Comparison of ENCODE assay signal across 10 cellular contexts in the genomic region with DNA sequence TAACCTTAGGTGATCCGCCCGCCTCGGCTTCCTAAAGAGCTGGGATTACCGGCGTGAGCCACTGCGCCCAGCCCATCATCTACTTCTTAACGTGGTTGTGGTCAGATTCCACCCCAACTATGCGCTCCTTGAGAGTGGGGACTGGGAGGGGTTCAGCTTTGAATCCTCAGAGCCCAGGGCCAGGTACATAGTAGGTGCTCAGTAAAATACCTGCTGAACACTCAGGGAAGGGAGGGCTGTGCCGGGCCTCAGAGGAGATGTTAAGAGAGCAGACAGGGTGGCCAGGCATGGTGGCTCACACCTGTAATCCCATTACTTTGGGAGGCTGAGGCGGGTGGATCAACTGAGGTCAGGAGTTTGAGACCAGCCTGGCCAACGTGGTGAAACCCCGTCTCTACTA. TPM values are rescaled to one million over a fixed set of nuclear protein-coding genes. Genes with fewer than 3 reads are reported as not detected.
DNase-seq lines count a peak whose midpoint lies in the region; ATAC-seq and TF ChIP-seq lines count a peak whose summit lies in the region.
"Had no signal": no experiment of that assay in that cellular context is flagged by ENCODE, and none has a peak within 500 bp of the region (broad histone marks: within the 10 kb centered on the region; RNA-seq: fewer than 3 reads in every experiment).

No MANE protein-coding gene starts in this region.

- H3F3A ChIP-seq in DOHH2 (ENCODE audit: control insufficient read depth, insufficient read depth): peaks cover 29% of the 10 kb centered on the region
- H3F3A ChIP-seq in MM.1S (ENCODE audit: insufficient read depth, low read length): peaks cover 32% of the 10 kb centered on the region

- peaks cover 63% of the 10 kb centered on the region for H3K4me1 ChIP-seq in DOHH2 (ENCODE audit: control insufficient read depth, low read length)
- H3K4me1 ChIP-seq in SJCRH30: peaks cover 9% of the 10 kb centered on the region
- H3K4me1 ChIP-seq in MM.1S (ENCODE audit: low read length): peaks cover 23% of the 10 kb centered on the region

- H3K9me2 ChIP-seq in DOHH2 (replicated peaks; ENCODE audit: control insufficient read depth, low read length) (no peaks in the 10 kb centered on the region), MM.1S (replicated peaks; ENCODE audit: insufficient read depth, low read length) (no peaks in the 10 kb centered on the region)

- H3K9me3 ChIP-seq in DOHH2 (ENCODE audit: control insufficient read depth, insufficient read depth, low read length) (no peaks in the 10 kb centered on the region), SJCRH30 (replicated peaks) (no peaks in the 10 kb centered on the region), MM.1S (replicated peaks; ENCODE audit: insufficient read depth, low read length) (no peaks in the 10 kb centered on the region), WERI-Rb-1 (ENCODE audit: severe bottlenecking) (no peaks in the 10 kb centered on the region)

- no peak overlapping the region for H2AFZ ChIP-seq in MM.1S (ENCODE audit: low read length)

- peak overlapping the region; percentile 42 for H3K4me2 ChIP-seq in DOHH2 (ENCODE audit: low read length)
- H3K4me2 ChIP-seq in MM.1S (ENCODE audit: low read depth, low read length): no peak overlapping the region

- peak overlapping the region; percentile 79 for H3K27ac ChIP-seq in DOHH2 (ENCODE audit: low read depth, low read length)
- H3K27ac ChIP-seq in SJCRH30: peak overlapping the region; percentile 72
- H3K27ac ChIP-seq in epithelial cell of prostate: peak overlapping the region; percentile 92
- peak overlapping the region in 20 of 21 experiments; percentile 35 to 96 (median 86) for H3K27ac ChIP-seq in skin epidermis
- no peak overlapping the region for H3K27ac ChIP-seq in MM.1S (ENCODE audit: low read length)
- no peak overlapping the region for H3K27ac ChIP-seq in WERI-Rb-1
- H3K27ac ChIP-seq: cardiac muscle cell, VCaP had no signal

- no peak for DNase-seq in SJCRH30
- no peak for DNase-seq in epithelial cell of prostate (ENCODE audit: low read depth, low spot score)
- DNase-seq in MM.1S: no peak
- DNase-seq in NCI-H146 treated with DMSO at 0.1 percent for 48 hours (lab: John Stamatoyannopoulos, UW; ENCODE audit: unreplicated experiment): no peak
- no peak for DNase-seq in WERI-Rb-1

- H4K20me1 ChIP-seq in DOHH2 (ENCODE audit: control insufficient read depth, insufficient read depth, low read depth, low read length) (no peaks in the 10 kb centered on the region), MM.1S (ENCODE audit: insufficient read depth, low read length) (no peaks in the 10 kb centered on the region)

- TF ChIP-seq CTCF in DOHH2 (IDR thresholded peaks at IDR 0.05; ENCODE audit: low read depth, low read length, poor library complexity, severe bottlenecking): no peak
- TF ChIP-seq CTCF in MM.1S (IDR thresholded peaks at IDR 0.05; ENCODE audit: low read length): no peak
- no peak for TF ChIP-seq CTCF in WERI-Rb-1 (IDR thresholded peaks at IDR 0.05; ENCODE audit: low read depth, low read length)

- no peaks in the 10 kb centered on the region for H3K27me3 ChIP-seq in DOHH2 (ENCODE audit: control insufficient read depth, low read length)
- no peaks in the 10 kb centered on the region for H3K27me3 ChIP-seq in SJCRH30
- no peaks in the 10 kb centered on the region for H3K27me3 ChIP-seq in MM.1S (replicated peaks; ENCODE audit: insufficient read depth, low read length)
- no peaks in the 10 kb centered on the region for H3K27me3 ChIP-seq in WERI-Rb-1 (ENCODE audit: insufficient read depth, low read depth, severe bottlenecking)
- H3K27me3 ChIP-seq: cardiac muscle cell had no signal

- no peak overlapping the region for H3K9ac ChIP-seq in MM.1S (ENCODE audit: low read length)

- H3K79me2 ChIP-seq in DOHH2 (ENCODE audit: control insufficient read depth, low read length): no peaks in the 10 kb centered on the region; the same call in 1 of the 2 replicates
- peaks cover 21% of the 10 kb centered on the region for H3K79me2 ChIP-seq in MM.1S (ENCODE audit: low read length)

- no peak for ATAC-seq in esophagus mucosa

- H3K4me3 ChIP-seq in DOHH2 (ENCODE audit: low read length) (0 out of 2 replicates have a peak overlapping the region, but pooled peaks have one; percentile 32), SJCRH30 (peak overlapping the region; percentile 70), skin epidermis (no peak overlapping the region), MM.1S (ENCODE audit: low read length) (no peak overlapping the region), WERI-Rb-1 (ENCODE audit: low read depth, low read length) (no peak overlapping the region)
- H3K4me3 ChIP-seq: cardiac muscle cell had no signal

- peaks cover 9% of the 10 kb centered on the region; the same call in 1 of the 2 replicates for H3K36me3 ChIP-seq in DOHH2 (ENCODE audit: control insufficient read depth, low read length)
- H3K36me3 ChIP-seq in SJCRH30: peaks cover 7% of the 10 kb centered on the region; the same call in 1 of the 2 replicates
- no peaks in the 10 kb centered on the region for H3K36me3 ChIP-seq in MM.1S (replicated peaks; ENCODE audit: insufficient read depth, low read length)
- H3K36me3 ChIP-seq in WERI-Rb-1: no peaks in the 10 kb centered on the region
- H3K36me3 ChIP-seq: cardiac muscle cell had no signal

RNA-seq across cellular contexts. Expression of gene LGALS1, which starts 1.2 kb away (rescaled TPM):
- 671 and 890 TPM in 2 replicates for total RNA-seq in SJCRH30 (2014; rRNA removed; shearing (Covaris generic))
- total RNA-seq in esophagus mucosa: 55.5 TPM

RNA-seq across cellular contexts. Expression of gene NOL12, which starts 11.9 kb away (rescaled TPM):
- 26.2 and 28.3 TPM in 2 replicates for total RNA-seq in SJCRH30 (2014; rRNA removed; shearing (Covaris generic))
- 32.8 TPM for total RNA-seq in esophagus mucosa

RNA-seq across cellular contexts. Expression of gene PDXP, which starts 15.7 kb away (rescaled TPM):
- 43.3 and 48.3 TPM in 2 replicates for total RNA-seq in SJCRH30 (2014; rRNA removed; shearing (Covaris generic))
- 2.5 TPM for total RNA-seq in esophagus mucosa

RNA-seq across cellular contexts. Expression of gene TRIOBP, which starts 22.6 kb away (rescaled TPM):
- 16.8 and 17.0 TPM in 2 replicates for total RNA-seq in SJCRH30 (2014; rRNA removed; shearing (Covaris generic))
- 68.3 TPM for total RNA-seq in esophagus mucosa

RNA-seq across cellular contexts. Expression of gene SH3BP1, which starts 34.8 kb away (rescaled TPM):
- 6.1 and 6.3 TPM in 2 replicates for total RNA-seq in SJCRH30 (2014; rRNA removed; shearing (Covaris generic))
- 40.2 TPM for total RNA-seq in esophagus mucosa

Comparison
In these comparisons a context has a peak if more than half of its experiments do, and no peak if none do; other contexts are left out.
1. H3K27ac ChIP-seq: peak in DOHH2 (single experiment), SJCRH30 (single experiment), epithelial cell of prostate (single experiment) and skin epidermis (20 of 21); none in MM.1S (single experiment) and WERI-Rb-1 (single experiment).
2. H3K4me3 ChIP-seq: peak in DOHH2 (single experiment) and SJCRH30 (single experiment); none in skin epidermis (0 of 7), MM.1S (single experiment) and WERI-Rb-1 (single experiment).
3. RNA of gene LGALS1, which starts 1.2 kb away (total RNA-seq): 671 to 890 TPM in SJCRH30; 55.5 TPM in esophagus mucosa (single experiment); every median in the first group is over 10 times any median in the second.
4. RNA of gene PDXP, which starts 15.7 kb away (total RNA-seq): 43.3 to 48.3 TPM in SJCRH30; 2.5 TPM in esophagus mucosa (single experiment); every median in the first group is over 10 times any median in the second.